Comparison of ENCODE assay signal across 15 cellular contexts in the genomic region with DNA sequence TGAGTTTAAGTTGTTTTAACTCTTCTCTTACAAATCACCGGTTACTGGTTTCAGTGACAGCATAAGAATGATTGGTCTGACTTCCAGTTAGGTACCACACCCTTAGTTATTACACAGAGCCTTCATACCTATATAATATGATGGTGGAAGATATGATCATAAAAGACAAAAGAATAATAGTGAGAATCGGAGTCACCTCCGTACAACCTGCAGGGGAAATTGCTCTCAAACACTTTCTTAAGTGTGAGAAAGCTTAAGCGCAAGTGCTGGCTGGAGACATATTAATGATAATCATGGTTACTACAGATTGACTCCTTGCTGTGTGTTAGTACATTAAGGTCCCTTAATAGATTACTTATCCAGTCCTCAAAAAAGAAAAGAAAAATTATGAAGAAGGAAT. TPM values are rescaled to one million over a fixed set of nuclear protein-coding genes. Genes with fewer than 3 reads are reported as not detected.
DNase-seq lines count a peak whose midpoint lies in the region; TF ChIP-seq lines count a peak whose summit lies in the region.
"Had no signal": no experiment of that assay in that cellular context is flagged by ENCODE, and none has a peak within 500 bp of the region (broad histone marks: within the 10 kb centered on the region; RNA-seq: fewer than 3 reads in every experiment).

No MANE protein-coding gene starts in this region.

- H3K27ac ChIP-seq in neural progenitor cell: no peak overlapping the region
- H3K27ac ChIP-seq: BLaER1 treated with 17β-estradiol and CSF1 and Interleukin-3, amounts not matched to agents 10 nM and 100 nM had no signal

- no peak overlapping the region for H3K4me3 Mint-ChIP-seq in T-helper 1 cell treated with Interleukin-12 subunit alpha and Interleukin-12 subunit beta and Interleukin-4 antibody, amounts not matched to agents 30 μg/mL and 1 μg/mL, for 36 hours
- H3K4me3 Mint-ChIP-seq in brain (peak overlapping the region in 3 of 5 experiments; percentile 36 to 95 (median 90)), neural progenitor cell (peak overlapping the region; percentile 96), type B pancreatic cell (peak overlapping the region; percentile 44)
- H3K4me3 Mint-ChIP-seq: CD8-positive, alpha-beta T cell had no signal

- H3K36me3 Mint-ChIP-seq in T-helper 1 cell treated with Interleukin-12 subunit alpha and Interleukin-12 subunit beta and Interleukin-4 antibody, amounts not matched to agents 30 μg/mL and 1 μg/mL, for 36 hours (ENCODE audit: low read depth): no peaks in the 10 kb centered on the region
- H3K36me3 Mint-ChIP-seq in brain (peaks cover 8% of the 10 kb centered on the region), neural progenitor cell (peaks cover 5% of the 10 kb centered on the region), type B pancreatic cell (peaks cover 9% of the 10 kb centered on the region)
- H3K36me3 Mint-ChIP-seq: CD8-positive, alpha-beta T cell had no signal

- no peak overlapping the region for H3K4me3 ChIP-seq in neural progenitor cell
- H3K4me3 ChIP-seq: BLaER1 treated with 17β-estradiol and CSF1 and Interleukin-3, amounts not matched to agents 10 nM and 100 nM had no signal

- H3K9me3 ChIP-seq in neural progenitor cell (ENCODE audit: low read depth): no peaks in the 10 kb centered on the region
- H3K9me3 ChIP-seq: BLaER1 treated with 17β-estradiol and CSF1 and Interleukin-3, amounts not matched to agents 10 nM and 100 nM had no signal

- H3K27me3 Mint-ChIP-seq in T-helper 1 cell treated with Interleukin-12 subunit alpha and Interleukin-12 subunit beta and Interleukin-4 antibody, amounts not matched to agents 30 μg/mL and 1 μg/mL, for 36 hours (ENCODE audit: low read depth): peaks cover 66% of the 10 kb centered on the region
- H3K27me3 Mint-ChIP-seq in brain (peaks cover 9% of the 10 kb centered on the region), neural progenitor cell (ENCODE audit: insufficient read depth, low read depth) (peaks cover 3% of the 10 kb centered on the region), type B pancreatic cell (peaks cover 27% of the 10 kb centered on the region)

- H3K4me1 Mint-ChIP-seq in T-helper 1 cell treated with Interleukin-12 subunit alpha and Interleukin-12 subunit beta and Interleukin-4 antibody, amounts not matched to agents 30 μg/mL and 1 μg/mL, for 36 hours (ENCODE audit: low read depth): peaks cover 13% of the 10 kb centered on the region
- peaks cover 40% of the 10 kb centered on the region for H3K4me1 Mint-ChIP-seq in brain
- H3K4me1 Mint-ChIP-seq in neural progenitor cell: peaks cover 34% of the 10 kb centered on the region
- H3K4me1 Mint-ChIP-seq in type B pancreatic cell (ENCODE audit: unreplicated experiment): peaks cover 29% of the 10 kb centered on the region

- H4K20me1 ChIP-seq in neural progenitor cell (ENCODE audit: low read depth): no peaks in the 10 kb centered on the region
- H4K20me1 ChIP-seq: BLaER1 treated with 17β-estradiol and CSF1 and Interleukin-3, amounts not matched to agents 10 nM and 100 nM had no signal

- no peak for TF ChIP-seq CTCF in brain (conservative IDR thresholded peaks at IDR 0.05)
- TF ChIP-seq CTCF in neural progenitor cell (IDR thresholded peaks at IDR 0.05): no peak
- no peak for TF ChIP-seq CTCF in type B pancreatic cell (conservative IDR thresholded peaks at IDR 0.05)

- no peak overlapping the region for H3K4me2 ChIP-seq in neural progenitor cell

- H3K36me3 ChIP-seq in neural progenitor cell: no peaks in the 10 kb centered on the region
- H3K36me3 ChIP-seq: BLaER1 treated with 17β-estradiol and CSF1 and Interleukin-3, amounts not matched to agents 10 nM and 100 nM had no signal

- no peaks in the 10 kb centered on the region for H3K9me3 Mint-ChIP-seq in T-helper 1 cell treated with Interleukin-12 subunit alpha and Interleukin-12 subunit beta and Interleukin-4 antibody, amounts not matched to agents 30 μg/mL and 1 μg/mL, for 36 hours
- peaks cover 0 to 7% (median 0%) of the 10 kb centered on the region in 5 experiments for H3K9me3 Mint-ChIP-seq in brain
- H3K9me3 Mint-ChIP-seq in neural progenitor cell: peaks cover 4% of the 10 kb centered on the region
- no peaks in the 10 kb centered on the region for H3K9me3 Mint-ChIP-seq in type B pancreatic cell
- H3K9me3 Mint-ChIP-seq: CD8-positive, alpha-beta T cell; H9 had no signal

- peaks cover 46% of the 10 kb centered on the region for H3K27me3 ChIP-seq in neural progenitor cell
- H3K27me3 ChIP-seq: BLaER1 treated with 17β-estradiol and CSF1 and Interleukin-3, amounts not matched to agents 10 nM and 100 nM had no signal

- H3K9ac ChIP-seq in neural progenitor cell: no peak overlapping the region
- H3K9ac ChIP-seq: BLaER1 treated with 17β-estradiol and CSF1 and Interleukin-3, amounts not matched to agents 10 nM and 100 nM had no signal

- H3K27ac Mint-ChIP-seq in T-helper 1 cell treated with Interleukin-12 subunit alpha and Interleukin-12 subunit beta and Interleukin-4 antibody, amounts not matched to agents 30 μg/mL and 1 μg/mL, for 36 hours: peak overlapping the region; percentile 8
- no peak overlapping the region for H3K27ac Mint-ChIP-seq in brain
- H3K27ac Mint-ChIP-seq in neural progenitor cell: no peak overlapping the region
- H3K27ac Mint-ChIP-seq in type B pancreatic cell: no peak overlapping the region
- H3K27ac Mint-ChIP-seq: B cell; CD8-positive, alpha-beta T cell; H9 had no signal

- no peaks in the 10 kb centered on the region for H3K4me1 ChIP-seq in neural progenitor cell

- no peaks in the 10 kb centered on the region for H3K79me2 ChIP-seq in neural progenitor cell (ENCODE audit: low read depth)

- peaks cover 7% of the 10 kb centered on the region for H3F3A ChIP-seq in neural progenitor cell (ENCODE audit: low read depth)

- DNase-seq in T-helper 1 cell (no peak), neural progenitor cell (ENCODE audit: low spot score) (no peak), type B pancreatic cell (ENCODE audit: extremely low spot score, unreplicated experiment) (no peak), NCI-H82 treated with DMSO at 0.1 percent for 48 hours (lab: John Stamatoyannopoulos, UW; ENCODE audit: unreplicated experiment) (no peak)
- DNase-seq in activated T-cell treated with anti-CD3 and anti-CD28 coated beads, Interleukin-2, amount 50 U/mL, for 48 hours: no peak
- DNase-seq: Calu3; CD8-positive, alpha-beta T cell; DMS79 treated with DMSO at 0.1 percent for 48 hours; GF-D8; H9 had no signal

- no peak overlapping the region for H2AFZ ChIP-seq in neural progenitor cell (replicated peaks)

RNA-seq across cellular contexts. Expression of a gene that starts 1.7 kb away (rescaled TPM):
- polyA plus RNA-seq in brain (ENCODE audit: insufficient read depth, low read depth, low replicate concordance): 26.4 TPM
- total RNA-seq in neural progenitor cell (ENCODE audit: low replicate concordance) (1.7 and 3.0 TPM in 2 replicates), type B pancreatic cell (ENCODE audit: low replicate concordance) (21.9 and 31.7 TPM in 2 replicates)
- total RNA-seq: B cell; Calu3; CD8-positive, alpha-beta T cell; HT-29 had no signal

RNA-seq across cellular contexts. Expression of a gene that starts 50.7 kb away (rescaled TPM):
- 5.8 TPM for polyA plus RNA-seq in brain (ENCODE audit: insufficient read depth, low read depth, low replicate concordance)
- total RNA-seq in neural progenitor cell (ENCODE audit: low replicate concordance): 18.9 and 33.1 TPM in 2 replicates
- 40.0 and 47.3 TPM in 2 replicates for total RNA-seq in type B pancreatic cell (ENCODE audit: low replicate concordance)
